Comparison of ENCODE assay signal across 19 cellular contexts in genomic region chr6:150346346-150346745, GRCh38. TPM values are rescaled to one million over a fixed set of nuclear protein-coding genes. Genes with fewer than 3 reads are reported as not detected.
DNase-seq lines count a peak whose midpoint lies in the region; TF ChIP-seq lines count a peak whose summit lies in the region.
"Had no signal": no experiment of that assay in that cellular context is flagged by ENCODE, and none has a peak within 500 bp of the region (broad histone marks: within the 10 kb centered on the region; RNA-seq: fewer than 3 reads in every experiment).

No MANE protein-coding gene starts in this region.

- H3K79me2 ChIP-seq in mesendoderm (ENCODE audit: control insufficient read depth, insufficient read depth, low read length) (no peaks in the 10 kb centered on the region), Karpas-422 (ENCODE audit: low read length) (no peaks in the 10 kb centered on the region)

- H2BK120ac ChIP-seq in mesendoderm (ENCODE audit: low read depth, low read length) = no peak overlapping the region

- no peak overlapping the region for H2AK5ac ChIP-seq in mesendoderm (ENCODE audit: low read length)

- H4K5ac ChIP-seq in mesendoderm (ENCODE audit: low read length) = no peak overlapping the region

- CTCF ChIA-PET in HEK293 (lab: Yijun Ruan, JAX) = interaction anchor here (0.5 to 1.3 kb wide), 5 partner anchors 49 to 977 kb away, joined by 3 to 6 read pairs (median 4); no protein-coding TSS in a partner anchor

- POLR2A ChIA-PET in HEK293 (lab: Yijun Ruan, JAX) = interaction anchor here (0.6 kb wide), 1 partner anchor 29 kb away, joined by 3 read pairs; no protein-coding TSS in a partner anchor

- H3K9ac ChIP-seq in mesendoderm (ENCODE audit: low read length) = no peak overlapping the region
- H3K9ac ChIP-seq in Karpas-422 (ENCODE audit: low read length) = no peak overlapping the region

- no CpG with 5 or more reads among the region's 2 CpGs for WGBS in mesendoderm (ENCODE audit: extremely low coverage, insufficient coverage, low lambda C conversion rate)

- no peak overlapping the region for H4K8ac ChIP-seq in mesendoderm (ENCODE audit: low read depth, low read length)

- no peaks in the 10 kb centered on the region for H3K36me3 ChIP-seq in HEK293 (ENCODE audit: control insufficient read depth in 2 of 2, insufficient read depth in 1 of 2, low read length in 2 of 2)
- no peaks in the 10 kb centered on the region for H3K36me3 ChIP-seq in mesendoderm (ENCODE audit: control insufficient read depth, insufficient read depth, low read length)
- H3K36me3 ChIP-seq in Karpas-422 (ENCODE audit: insufficient read depth, low read length) = no peaks in the 10 kb centered on the region
- H3K36me3 ChIP-seq: HAP-1 had no signal

- peak; percentile 11 for DNase-seq in amniotic epithelial cell (ENCODE audit: low read depth)
- no peak for DNase-seq in epithelial cell of prostate (ENCODE audit: low read depth, low spot score)
- DNase-seq in midbrain (lab: John Stamatoyannopoulos, UW) = peak; percentile 0
- DNase-seq in mesendoderm = no peak
- DNase-seq in Karpas-422 = no peak
- DNase-seq in GM10266 (ENCODE audit: extremely low spot score) = no peak
- DNase-seq: ACHN, Caco-2, DMS153, NCI-H1417 treated with DMSO at 0.1 percent for 48 hours, NCI-H1930, NCI-H2171 treated with DMSO at 0.1 percent for 48 hours, NCI-H82 had no signal

- no peak overlapping the region for H3K18ac ChIP-seq in mesendoderm (ENCODE audit: low read length)

- H3K79me1 ChIP-seq in mesendoderm (ENCODE audit: low read length) = no peaks in the 10 kb centered on the region

- no peak overlapping the region for H3K23ac ChIP-seq in mesendoderm (ENCODE audit: low read length)

- no peak overlapping the region for H2AFZ ChIP-seq in Karpas-422 (ENCODE audit: low read length)

- H3K4ac ChIP-seq in mesendoderm (ENCODE audit: low read depth, low read length) = no peak overlapping the region

- H3K9me3 ChIP-seq in HEK293 (ENCODE audit: control insufficient read depth, insufficient read depth, low read depth, low read length) (no peaks in the 10 kb centered on the region), Karpas-422 (ENCODE audit: low read length) (no peaks in the 10 kb centered on the region)
- H3K9me3 ChIP-seq: Caco-2, HAP-1 had no signal

- H3K27ac ChIP-seq in HEK293 (ENCODE audit: extremely low read depth, low read depth, low read length) (no peak overlapping the region), epithelial cell of prostate (peak overlapping the region; percentile 47), mesendoderm (ENCODE audit: low read depth, low read length) (no peak overlapping the region), Karpas-422 (ENCODE audit: low read length) (no peak overlapping the region)
- H3K27ac ChIP-seq: HL-60, SK-N-MC had no signal

- H3K27me3 ChIP-seq in mesendoderm (ENCODE audit: insufficient read depth, low read length, poor library complexity) = no peaks in the 10 kb centered on the region
- H3K27me3 ChIP-seq in Karpas-422 (ENCODE audit: low read length) = no peaks in the 10 kb centered on the region

- no peaks in the 10 kb centered on the region for H3K9me2 ChIP-seq in Karpas-422 (replicated peaks; ENCODE audit: insufficient read depth, low read length)

- TF ChIP-seq CTCF in HEK293 (tag by site-specific recombination; IDR thresholded peaks at IDR 0.05) (no peak), GM10266 (IDR thresholded peaks at IDR 0.05; ENCODE audit: control insufficient read depth, insufficient read depth, low read depth, missing control alignments) (no peak)

- no peak overlapping the region for H2BK5ac ChIP-seq in mesendoderm (ENCODE audit: low read length)

- H3K4me3 ChIP-seq in HEK293 (ENCODE audit: low read depth, low read length) (no peak overlapping the region), mesendoderm (ENCODE audit: low read length) (no peak overlapping the region), Karpas-422 (ENCODE audit: low read length) (no peak overlapping the region)
- H3K4me3 ChIP-seq: HAP-1, SK-N-MC had no signal

- no peaks in the 10 kb centered on the region for H4K20me1 ChIP-seq in Karpas-422 (ENCODE audit: insufficient read depth, low read depth, low read length)

- H3K4me1 ChIP-seq in HEK293 (ENCODE audit: control insufficient read depth, insufficient read depth, low read length) (no peaks in the 10 kb centered on the region; the same call in 1 of the 2 replicates), mesendoderm (ENCODE audit: control insufficient read depth, low read depth, low read length) (no peaks in the 10 kb centered on the region), Karpas-422 (ENCODE audit: low read length) (peaks cover 10% of the 10 kb centered on the region)

- H2BK15ac ChIP-seq in mesendoderm (replicated peaks; ENCODE audit: low read depth) = no peak overlapping the region

- no peak overlapping the region for H3K4me2 ChIP-seq in mesendoderm (ENCODE audit: low read length)
- no peak overlapping the region for H3K4me2 ChIP-seq in Karpas-422 (ENCODE audit: low read depth, low read length, poor library complexity, severe bottlenecking)

- no peak overlapping the region for H3K56ac ChIP-seq in mesendoderm (ENCODE audit: low read length)

TF ChIP-seq in HEK293, 187 proteins besides CTCF, POLR2A, EP300 and RAD21:
- peak; percentile 48; the same call in 1 of the 2 replicates for TF ChIP-seq ZNF600 (tag by site-specific recombination; IDR thresholded peaks at IDR 0.05)
- TF ChIP-seq, protein P1, sequence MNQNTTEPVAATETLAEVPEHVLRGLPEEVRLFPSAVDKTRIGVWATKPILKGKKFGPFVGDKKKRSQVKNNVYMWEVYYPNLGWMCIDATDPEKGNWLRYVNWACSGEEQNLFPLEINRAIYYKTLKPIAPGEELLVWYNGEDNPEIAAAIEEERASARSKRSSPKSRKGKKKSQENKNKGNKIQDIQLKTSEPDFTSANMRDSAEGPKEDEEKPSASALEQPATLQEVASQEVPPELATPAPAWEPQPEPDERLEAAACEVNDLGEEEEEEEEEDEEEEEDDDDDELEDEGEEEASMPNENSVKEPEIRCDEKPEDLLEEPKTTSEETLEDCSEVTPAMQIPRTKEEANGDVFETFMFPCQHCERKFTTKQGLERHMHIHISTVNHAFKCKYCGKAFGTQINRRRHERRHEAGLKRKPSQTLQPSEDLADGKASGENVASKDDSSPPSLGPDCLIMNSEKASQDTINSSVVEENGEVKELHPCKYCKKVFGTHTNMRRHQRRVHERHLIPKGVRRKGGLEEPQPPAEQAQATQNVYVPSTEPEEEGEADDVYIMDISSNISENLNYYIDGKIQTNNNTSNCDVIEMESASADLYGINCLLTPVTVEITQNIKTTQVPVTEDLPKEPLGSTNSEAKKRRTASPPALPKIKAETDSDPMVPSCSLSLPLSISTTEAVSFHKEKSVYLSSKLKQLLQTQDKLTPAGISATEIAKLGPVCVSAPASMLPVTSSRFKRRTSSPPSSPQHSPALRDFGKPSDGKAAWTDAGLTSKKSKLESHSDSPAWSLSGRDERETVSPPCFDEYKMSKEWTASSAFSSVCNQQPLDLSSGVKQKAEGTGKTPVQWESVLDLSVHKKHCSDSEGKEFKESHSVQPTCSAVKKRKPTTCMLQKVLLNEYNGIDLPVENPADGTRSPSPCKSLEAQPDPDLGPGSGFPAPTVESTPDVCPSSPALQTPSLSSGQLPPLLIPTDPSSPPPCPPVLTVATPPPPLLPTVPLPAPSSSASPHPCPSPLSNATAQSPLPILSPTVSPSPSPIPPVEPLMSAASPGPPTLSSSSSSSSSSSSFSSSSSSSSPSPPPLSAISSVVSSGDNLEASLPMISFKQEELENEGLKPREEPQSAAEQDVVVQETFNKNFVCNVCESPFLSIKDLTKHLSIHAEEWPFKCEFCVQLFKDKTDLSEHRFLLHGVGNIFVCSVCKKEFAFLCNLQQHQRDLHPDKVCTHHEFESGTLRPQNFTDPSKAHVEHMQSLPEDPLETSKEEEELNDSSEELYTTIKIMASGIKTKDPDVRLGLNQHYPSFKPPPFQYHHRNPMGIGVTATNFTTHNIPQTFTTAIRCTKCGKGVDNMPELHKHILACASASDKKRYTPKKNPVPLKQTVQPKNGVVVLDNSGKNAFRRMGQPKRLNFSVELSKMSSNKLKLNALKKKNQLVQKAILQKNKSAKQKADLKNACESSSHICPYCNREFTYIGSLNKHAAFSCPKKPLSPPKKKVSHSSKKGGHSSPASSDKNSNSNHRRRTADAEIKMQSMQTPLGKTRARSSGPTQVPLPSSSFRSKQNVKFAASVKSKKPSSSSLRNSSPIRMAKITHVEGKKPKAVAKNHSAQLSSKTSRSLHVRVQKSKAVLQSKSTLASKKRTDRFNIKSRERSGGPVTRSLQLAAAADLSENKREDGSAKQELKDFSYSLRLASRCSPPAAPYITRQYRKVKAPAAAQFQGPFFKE (tag by site-specific recombination; IDR thresholded peaks at IDR 0.05; ENCODE audit: borderline replicate concordance) = no peak
TF ChIP-seq in HEK293: peak in this region for 1.

RNA-seq across cellular contexts. Expression of gene IYD, which starts 22.5 kb away (rescaled TPM):
- polyA plus RNA-seq in mesendoderm (2013, experiment 1 of 2) = not detected
- polyA plus RNA-seq in mesendoderm (2013, experiment 2 of 2) = not detected
- not detected in 2 replicates for total RNA-seq in Karpas-422 (2014; rRNA removed; shearing (Covaris generic); ENCODE audit: low replicate concordance)
- total RNA-seq: NCI-H460 had no signal
- polyA plus RNA-seq: IgD-negative memory B cell had no signal

Comparison
In these comparisons a context has a peak if more than half of its experiments do, and no peak if none do; other contexts are left out.
1. DNase-seq: peak in amniotic epithelial cell (single experiment) and midbrain (single experiment); none in epithelial cell of prostate (single experiment), mesendoderm (single experiment), Karpas-422 (single experiment) and GM10266 (single experiment).